Comparison of ENCODE assay signal across 1 cellular context in the genomic region with DNA sequence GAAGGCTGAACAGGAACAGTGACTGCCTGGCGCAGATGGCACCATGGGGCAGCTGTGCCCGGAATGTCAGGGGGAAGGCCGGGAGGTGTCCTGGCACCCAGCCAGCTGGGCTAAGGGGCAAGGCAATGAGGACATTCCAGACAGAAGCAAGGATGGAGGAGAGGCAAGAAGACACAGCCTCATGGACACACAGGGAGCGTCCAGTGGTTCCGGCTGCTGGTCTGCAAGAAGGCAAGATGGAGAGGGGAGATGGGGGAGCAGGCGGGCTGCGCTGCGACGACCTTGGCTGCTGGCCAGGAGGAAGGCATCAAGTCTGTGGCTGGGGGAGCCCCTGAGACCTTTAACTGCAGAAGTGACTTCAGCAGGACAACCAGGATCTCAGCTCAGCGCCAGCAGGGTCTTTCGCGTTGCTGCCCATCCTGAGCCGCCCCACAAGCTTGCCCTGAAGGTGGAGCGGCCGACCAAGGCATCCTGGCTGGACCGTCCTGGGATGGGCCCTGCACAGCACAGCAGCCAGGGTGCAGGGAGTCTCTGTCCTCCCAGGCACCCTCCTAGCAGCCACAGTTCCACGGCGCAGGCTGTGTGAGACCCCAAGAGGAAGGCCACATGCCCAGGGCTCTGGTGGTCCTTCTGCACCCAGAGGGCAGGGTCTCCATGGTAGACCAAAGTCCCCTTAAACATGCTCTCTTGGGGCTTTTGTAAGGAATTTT.
TF ChIP-seq lines count a peak whose summit lies in the region.

No MANE protein-coding gene starts in this region.

TF ChIP-seq in HepG2, 621 proteins besides CTCF, POLR2A, EP300 and RAD21:
- TF ChIP-seq IRF2 (CRISPR knock-in tag; IDR thresholded peaks at IDR 0.05) (no peak), NR3C1 (CRISPR knock-in tag; IDR thresholded peaks at IDR 0.05) (no peak), MED13 (CRISPR knock-in tag; IDR thresholded peaks at IDR 0.05) (no peak)
TF ChIP-seq in HepG2: peak in this region for 0.
